ENCODE assay signal across 13 cellular contexts in genomic region chr20:59603727-59604608, GRCh38. TPM values are rescaled to one million over a fixed set of nuclear protein-coding genes. Genes with fewer than 3 reads are reported as not detected.
DNase-seq lines count a peak whose midpoint lies in the region; ATAC-seq and TF ChIP-seq lines count a peak whose summit lies in the region.
"Had no signal": no experiment of that assay in that cellular context is flagged by ENCODE, and none has a peak within 500 bp of the region (broad histone marks: within the 10 kb centered on the region; RNA-seq: fewer than 3 reads in every experiment).

Gene PHACTR3 (plus strand): TSS chr20:59604540. CDS start chr20:59605015, 475 bp downstream.

- peak; percentile 2 for DNase-seq in NCI-H146 (lab: John Stamatoyannopoulos, UW)
- no peak for DNase-seq in NCI-H146 treated with DMSO at 0.1 percent for 48 hours (lab: John Stamatoyannopoulos, UW; ENCODE audit: unreplicated experiment)
- DNase-seq in iPS-NIHi11 (ENCODE audit: low spot score) = peak; percentile 79
- no peak for DNase-seq in left lobe of liver (ENCODE audit: low spot score)
- DNase-seq: 8988T, T1000 had no signal

- no peak for TF ChIP-seq CTCF in brain (conservative IDR thresholded peaks at IDR 0.05)

- H3K27me3 Mint-ChIP-seq in brain = peaks cover 66% of the 10 kb centered on the region

- peak within 1 kb of the TSS in 4 of 5 experiments; percentile 60 to 88 (median 80) for H3K27ac Mint-ChIP-seq in brain
- H3K27ac Mint-ChIP-seq: memory B cell had no signal

- H3K9me3 Mint-ChIP-seq in brain = no peaks in the 10 kb centered on the region
- H3K9me3 Mint-ChIP-seq: memory B cell had no signal

- peak within 1 kb of the TSS; percentile 76 to 87 (median 82) for H3K4me3 Mint-ChIP-seq in brain
- H3K4me3 Mint-ChIP-seq: memory B cell had no signal

- peaks cover 30% of the 10 kb centered on the region for H3K4me1 Mint-ChIP-seq in brain
- H3K4me1 Mint-ChIP-seq: memory B cell had no signal

- H3K36me3 Mint-ChIP-seq in brain = no peaks in the 10 kb centered on the region

- no peak for ATAC-seq in GM18520 (IDR thresholded peaks at IDR 0.05; ENCODE audit: unreplicated experiment)
- no peak for ATAC-seq in left lobe of liver
- ATAC-seq in GM21390 (IDR thresholded peaks at IDR 0.05; ENCODE audit: unreplicated experiment) = no peak

- H3K27ac ChIP-seq in temporal lobe (ENCODE audit: low read depth, low read length) = peak within 1 kb of the TSS; percentile 91
- H3K27ac ChIP-seq: GM23248 had no signal

RNA-seq across cellular contexts. Expression of gene PHACTR3, which starts in this region (rescaled TPM):
- polyA plus RNA-seq in brain (ENCODE audit: insufficient read depth, low read depth, low replicate concordance) = 28.5 TPM
- total RNA-seq in temporal lobe = 31.0 TPM
- total RNA-seq in left lobe of liver = 0.25 TPM
- total RNA-seq: GM23248 had no signal
- polyA plus RNA-seq: aorta, GM23248 had no signal

Comparison
In these comparisons a context has a peak if more than half of its experiments do, and no peak if none do; other contexts are left out.
1. RNA of gene PHACTR3 (total RNA-seq): 31.0 TPM in temporal lobe (single experiment); 0.25 TPM in left lobe of liver (single experiment); every median in the first group is over 10 times any median in the second.
2. DNase-seq: peak in NCI-H146 (single experiment) and iPS-NIHi11 (single experiment); none in NCI-H146 treated with DMSO at 0.1 percent for 48 hours (single experiment) and left lobe of liver (single experiment).